Comparison of ENCODE assay signal across 8 cellular contexts in the genomic region with DNA sequence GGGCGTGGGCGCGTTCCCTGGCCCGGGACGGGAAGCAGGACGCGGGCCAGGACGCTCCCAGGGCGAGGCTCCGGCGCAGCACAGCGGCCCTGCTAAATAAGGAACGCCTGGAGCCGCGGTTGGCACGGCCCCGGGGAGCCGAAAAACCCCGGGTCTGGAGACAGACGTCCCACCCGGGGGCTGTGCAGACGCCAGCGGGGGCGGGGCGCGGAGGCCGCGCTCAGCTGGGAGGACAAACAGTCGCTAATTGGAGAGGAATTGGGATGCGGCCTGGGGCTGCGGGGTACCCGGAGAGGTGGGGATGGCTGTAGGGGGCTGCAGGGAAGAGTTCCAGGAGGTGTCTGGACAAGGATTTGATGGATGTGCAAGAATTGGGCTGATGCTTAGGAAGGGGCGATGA. TPM values are rescaled to one million over a fixed set of nuclear protein-coding genes. Genes with fewer than 3 reads are reported as not detected.
DNase-seq lines count a peak whose midpoint lies in the region; ATAC-seq, FAIRE-seq and TF ChIP-seq lines count a peak whose summit lies in the region.
"Not testable (repeated sequence)": the region's sequence is repeated elsewhere in the genome, so short reads cannot be mapped to it uniquely, and the experiment has no call there.

No MANE protein-coding gene starts in this region.

- not testable (repeated sequence) for H3K9me3 Mint-ChIP-seq in HFFc6

- TF ChIP-seq EP300 in A549 (IDR thresholded peaks at IDR 0.05) = not testable (repeated sequence)

- not testable (repeated sequence) for H3K36me3 ChIP-seq in neuron (ENCODE audit: insufficient read depth, low read length)

- TF ChIP-seq POLR2A in A549 (IDR thresholded peaks at IDR 0.05; ENCODE audit: low read length) = not testable (repeated sequence)

- POLR2A ChIA-PET in A549 (lab: Yijun Ruan, JAX) = not testable (repeated sequence)

- H3K4me3 Mint-ChIP-seq in HFFc6 = peak overlapping the region; percentile 78

- H3K9me3 ChIP-seq in A549; neuron (ENCODE audit: low read length): not testable (repeated sequence)

- TF ChIP-seq CTCF in A549 (IDR thresholded peaks at IDR 0.05); HFFc6 (IDR thresholded peaks at IDR 0.05); cardiac fibroblast (IDR thresholded peaks at IDR 0.05; ENCODE audit: low read depth, low read length): not testable (repeated sequence)

- intact Hi-C loops in left ventricle myocardium superior (cut with micrococcal nuclease) = not testable (repeated sequence)

- H3K27ac Mint-ChIP-seq in HFFc6 = not testable (repeated sequence)

- ATAC-seq in A549 = 0 out of 6 replicates have a peak, but pooled peaks of 1 of the 2 experiments have one; percentile 41
- not testable (repeated sequence) for ATAC-seq in left ventricle myocardium superior

- not testable (repeated sequence) for H3K4me1 Mint-ChIP-seq in HFFc6 (ENCODE audit: low read depth)

- H3K27me3 ChIP-seq in neuron (ENCODE audit: insufficient read depth, low read length) = not testable (repeated sequence)

- not testable (repeated sequence) for H2AFZ ChIP-seq in neuron (ENCODE audit: low read depth, low read length)

- not testable (repeated sequence) for H3K36me3 Mint-ChIP-seq in HFFc6 (ENCODE audit: low read depth)

- H3K4me3 ChIP-seq in A549 = peak overlapping the region; percentile 57
- peak overlapping the region; percentile 37 to 38 for H3K4me3 ChIP-seq in cardiac fibroblast (replicated peaks in 1 of 2; ENCODE audit: low read depth in 2 of 2, low read length in 2 of 2)
- peak overlapping the region; percentile 46 for H3K4me3 ChIP-seq in neuron (ENCODE audit: low read length)

- not testable (repeated sequence) for H3K4me1 ChIP-seq in A549; neuron (ENCODE audit: insufficient read depth, low read length)

- H3K27me3 Mint-ChIP-seq in HFFc6 (ENCODE audit: insufficient read depth) = not testable (repeated sequence)

- DNase-seq in A549 (ENCODE audit: low read depth in 1 of 2, low spot score in 1 of 2); cardiac fibroblast (ENCODE audit: low read depth in 2 of 2): not testable (repeated sequence)
- peak; percentile 11 for DNase-seq in HFFc6
- DNase-seq in T1000 (lab: John Stamatoyannopoulos, UW) = peak; percentile 32
- peak; percentile 35 for DNase-seq in activated T-helper 1 cell treated with Interleukin-2 at 50 U/mL for 16 hours (ENCODE audit: low read depth)
- peak; percentile 87 for DNase-seq in left ventricle myocardium superior
- DNase-seq in stimulated activated CD4-positive, alpha-beta T cell treated with anti-CD3 and anti-CD28 coated beads, TNF-alpha, amount 100 ng/mL, for 48 hours (ENCODE audit: low read depth in 3 of 3) = peak in 2 of 3 donors; percentile 16 to 38

- peak overlapping the region; percentile 57 to 86; a peak in 5 of 6 replicates for H3K27ac ChIP-seq in A549

- TF ChIP-seq RAD21 in A549 (conservative IDR thresholded peaks at IDR 0.05 in 1 of 2, IDR thresholded peaks at IDR 0.05 in 1 of 2) = not testable (repeated sequence)

- H3K4me2 ChIP-seq in A549 = peak overlapping the region; percentile 51; the same call in 1 of the 3 replicates

- CTCF ChIA-PET in A549 (lab: Yijun Ruan, JAX) = not testable (repeated sequence)

- 2% methylated on average over 17 of the region's 33 CpGs for WGBS in A549 (ENCODE audit: missing lambda C conversion rate)

- FAIRE-seq in A549 (lab: Jason Lieb, UNC) = not testable (repeated sequence)

RNA-seq across cellular contexts. Expression of a gene that starts 25.3 kb away (rescaled TPM):
- polyA plus RNA-seq in A549 (2011; rRNA removed) (55.6 and 62.7 TPM in 2 replicates), A549 (2017; fragmentation: RNase III; extraction: RNeasy Plus Mini Kit Qiagen cat#74134 plus additional on column Dnase treatment) (55.4 to 61.2 TPM (median 59.9 TPM) in 3 replicates)
- polyA plus RNA-seq in A549 (2012; cell fraction: cytosol; rRNA removed) = 45.4 and 59.4 TPM in 2 replicates
- polyA plus RNA-seq in A549 (2012; cell fraction: nucleus; rRNA removed) = 191 and 201 TPM in 2 replicates
- 11.1 and 16.3 TPM in 2 replicates for polyA minus RNA-seq in A549 (2011; rRNA and poly(A)+ RNA removed)
- 10 to 100 TPM; 42.6 to 57.1 (median 44.8) TPM for total RNA-seq in HFFc6 (2021; fragmentation: NEBNext Ultra II Directional; extraction: Animal tissue kit (Norgen Biotek cat#: 25700))
- total RNA-seq in left ventricle myocardium superior = 46.3 TPM
